Comparison of ENCODE assay signal across 38 cellular contexts in genomic region chr7:102931757-102932156, GRCh38. TPM values are rescaled to one million over a fixed set of nuclear protein-coding genes. Genes with fewer than 3 reads are reported as not detected.
"Had no signal": no experiment of that assay in that cellular context is flagged by ENCODE, and none has a peak within 500 bp of the region (broad histone marks: within the 10 kb centered on the region; RNA-seq: fewer than 3 reads in every experiment).

No MANE protein-coding gene starts in this region.

- H3K4me3 ChIP-seq: ascending aorta, cardiac muscle cell had no signal

- DNase-seq: activated B cell treated with CpG ODN at 0.5 μM for 24 hours; activated CD4-positive, alpha-beta memory T cell treated with anti-CD3 and anti-CD28 coated beads for 36 hours; activated CD4-positive, alpha-beta T cell treated with anti-CD3 and anti-CD28 coated beads for 4 hours; activated CD4-positive, alpha-beta T cell treated with anti-CD3 and anti-CD28 coated beads, Interleukin-2, amount 10 ng/mL, durations not matched to agents 24 days and 14 days; activated CD4-positive, alpha-beta T cell treated with anti-CD3 and anti-CD28 coated beads, Interleukin-2, amount 50 U/mL, for 1 hour; activated CD4-positive, alpha-beta T cell treated with anti-CD3 and anti-CD28 coated beads, Interleukin-2, amount 50 U/mL, for 4 hours; activated CD4-positive, CD25-positive, alpha-beta regulatory T cell treated with anti-CD3 and anti-CD28 coated beads, Interleukin-2, amount 50 U/mL, for 72 hours; activated CD8-positive, alpha-beta memory T cell treated with anti-CD3 and anti-CD28 coated beads for 24 hours; activated CD8-positive, alpha-beta memory T cell treated with anti-CD3 and anti-CD28 coated beads, Interleukin-2, amount 10 ng/mL, durations not matched to agents 7 days and 5 days; activated CD8-positive, alpha-beta memory T cell treated with anti-CD3 and anti-CD28 coated beads, Interleukin-2, amount 50 U/mL, for 48 hours; activated CD8-positive, alpha-beta T cell treated with anti-CD3 and anti-CD28 coated beads, Interleukin-2, amount 10 ng/mL, durations not matched to agents 7 days and 5 days; activated effector memory CD4-positive, alpha-beta T cell treated with Interleukin-2 at 50 U/mL for 16 hours; activated gamma-delta T cell; activated naive CD4-positive, alpha-beta T cell treated with anti-CD3 and anti-CD28 coated beads, Interleukin-2, amount 10 ng/mL, durations not matched to agents 7 days and 5 days; activated naive CD4-positive, alpha-beta T cell treated with Interleukin-2 at 50 U/mL for 16 hours; activated naive CD8-positive, alpha-beta T cell treated with anti-CD3 and anti-CD28 coated beads, Interleukin-2, amount 10 ng/mL, durations not matched to agents 7 days and 5 days; activated naive CD8-positive, alpha-beta T cell treated with anti-CD3 and anti-CD28 coated beads, Interleukin-2, amount 50 U/mL, for 24 hours; activated T-cell treated with anti-CD3 and anti-CD28 coated beads, Interleukin-2, amount 50 U/mL, for 24 hours; activated T-cell treated with anti-CD3 and anti-CD28 coated beads, Interleukin-2, amount 50 U/mL, for 48 hours; amygdala; anterior cingulate cortex; caudate nucleus; cerebellar nuclear complex; T-helper 1 cell; T-helper 2 cell; T-helper 9 cell had no signal

- H3K27ac Mint-ChIP-seq: activated B cell treated with CpG ODN at 0.5 μM for 24 hours; activated CD4-positive, alpha-beta memory T cell treated with anti-CD3 and anti-CD28 coated beads for 36 hours; activated CD4-positive, alpha-beta T cell treated with anti-CD3 and anti-CD28 coated beads, Interleukin-2, amount 10 ng/mL, durations not matched to agents 24 days and 14 days; activated CD8-positive, alpha-beta memory T cell treated with anti-CD3 and anti-CD28 coated beads, Interleukin-2, amount 10 ng/mL, durations not matched to agents 7 days and 5 days; activated CD8-positive, alpha-beta T cell treated with anti-CD3 and anti-CD28 coated beads, Interleukin-2, amount 10 ng/mL, durations not matched to agents 7 days and 5 days; activated naive CD4-positive, alpha-beta T cell treated with anti-CD3 and anti-CD28 coated beads, Interleukin-2, amount 10 ng/mL, durations not matched to agents 7 days and 5 days; activated naive CD4-positive, alpha-beta T cell treated with anti-CD3 and anti-CD28 coated beads, Interleukin-2, amount 50 U/mL, for 24 hours; activated naive CD8-positive, alpha-beta T cell; activated naive CD8-positive, alpha-beta T cell treated with anti-CD3 and anti-CD28 coated beads, Interleukin-2, amount 10 ng/mL, durations not matched to agents 7 days and 5 days; activated naive CD8-positive, alpha-beta T cell treated with anti-CD3 and anti-CD28 coated beads, Interleukin-2, amount 50 U/mL, for 24 hours; activated T-cell treated with anti-CD3 and anti-CD28 coated beads, Interleukin-2, amount 50 U/mL, for 24 hours; activated T-helper 2 cell treated with anti-CD3 and anti-CD28 coated beads, Interferon-gamma antibody, Interleukin-2, Interleukin-4, amounts not matched to agents 10 μg/mL and 5 μg/mL and 100 μg/mL, durations not matched to agents 14 hours and 24 hours and 36 hours; T-helper 1 cell treated with Interleukin-12 subunit alpha and Interleukin-12 subunit beta and Interleukin-4 antibody, amounts not matched to agents 30 μg/mL and 1 μg/mL, for 36 hours; T-helper 2 cell treated with Interferon-gamma antibody and Interleukin-4, amounts not matched to agents 5 μg/mL and 100 μg/mL, for 36 hours had no signal

- H3K4me3 Mint-ChIP-seq: activated B cell treated with CpG ODN at 0.5 μM for 24 hours; activated CD4-positive, alpha-beta memory T cell treated with anti-CD3 and anti-CD28 coated beads for 36 hours; activated CD4-positive, alpha-beta T cell treated with anti-CD3 and anti-CD28 coated beads, Interleukin-2, amount 10 ng/mL, durations not matched to agents 24 days and 14 days; activated CD8-positive, alpha-beta memory T cell treated with anti-CD3 and anti-CD28 coated beads, Interleukin-2, amount 10 ng/mL, durations not matched to agents 7 days and 5 days; activated CD8-positive, alpha-beta T cell treated with anti-CD3 and anti-CD28 coated beads, Interleukin-2, amount 10 ng/mL, durations not matched to agents 7 days and 5 days; activated naive CD4-positive, alpha-beta T cell treated with anti-CD3 and anti-CD28 coated beads, Interleukin-2, amount 10 ng/mL, durations not matched to agents 7 days and 5 days; activated naive CD4-positive, alpha-beta T cell treated with anti-CD3 and anti-CD28 coated beads, Interleukin-2, amount 50 U/mL, for 24 hours; activated naive CD8-positive, alpha-beta T cell; activated naive CD8-positive, alpha-beta T cell treated with anti-CD3 and anti-CD28 coated beads, Interleukin-2, amount 10 ng/mL, durations not matched to agents 7 days and 5 days; activated naive CD8-positive, alpha-beta T cell treated with anti-CD3 and anti-CD28 coated beads, Interleukin-2, amount 50 U/mL, for 24 hours; activated T-cell treated with anti-CD3 and anti-CD28 coated beads, Interleukin-2, amount 50 U/mL, for 24 hours; brain; central memory CD8-positive, alpha-beta T cell; T-helper 1 cell treated with Interleukin-12 subunit alpha and Interleukin-12 subunit beta and Interleukin-4 antibody, amounts not matched to agents 30 μg/mL and 1 μg/mL, for 36 hours; T-helper 2 cell treated with Interferon-gamma antibody and Interleukin-4, amounts not matched to agents 5 μg/mL and 100 μg/mL, for 36 hours had no signal

- FAIRE-seq: bronchial epithelial cell, TTC549 had no signal

- H3K4me1 Mint-ChIP-seq: activated B cell treated with CpG ODN at 0.5 μM for 24 hours; activated CD4-positive, alpha-beta T cell treated with anti-CD3 and anti-CD28 coated beads, Interleukin-2, amount 10 ng/mL, durations not matched to agents 24 days and 14 days; activated CD8-positive, alpha-beta memory T cell treated with anti-CD3 and anti-CD28 coated beads, Interleukin-2, amount 10 ng/mL, durations not matched to agents 7 days and 5 days; activated naive CD4-positive, alpha-beta T cell treated with anti-CD3 and anti-CD28 coated beads, Interleukin-2, amount 10 ng/mL, durations not matched to agents 7 days and 5 days; activated naive CD4-positive, alpha-beta T cell treated with anti-CD3 and anti-CD28 coated beads, Interleukin-2, amount 50 U/mL, for 24 hours; activated naive CD8-positive, alpha-beta T cell treated with anti-CD3 and anti-CD28 coated beads, Interleukin-2, amount 10 ng/mL, durations not matched to agents 7 days and 5 days; activated naive CD8-positive, alpha-beta T cell treated with anti-CD3 and anti-CD28 coated beads, Interleukin-2, amount 50 U/mL, for 24 hours; central memory CD8-positive, alpha-beta T cell had no signal

- H3K9me3 ChIP-seq: ascending aorta had no signal

- ATAC-seq: activated CD8-positive, alpha-beta memory T cell treated with anti-CD3 and anti-CD28 coated beads, Interleukin-2, amount 10 ng/mL, durations not matched to agents 7 days and 5 days; activated CD8-positive, alpha-beta T cell treated with anti-CD3 and anti-CD28 coated beads, Interleukin-2, amount 10 ng/mL, durations not matched to agents 7 days and 5 days; activated naive CD8-positive, alpha-beta T cell treated with anti-CD3 and anti-CD28 coated beads, Interleukin-2, amount 50 U/mL, for 24 hours had no signal

- H3K36me3 Mint-ChIP-seq: activated CD4-positive, alpha-beta memory T cell treated with anti-CD3 and anti-CD28 coated beads for 36 hours; activated CD8-positive, alpha-beta memory T cell treated with anti-CD3 and anti-CD28 coated beads, Interleukin-2, amount 10 ng/mL, durations not matched to agents 7 days and 5 days; activated naive CD4-positive, alpha-beta T cell treated with anti-CD3 and anti-CD28 coated beads, Interleukin-2, amount 10 ng/mL, durations not matched to agents 7 days and 5 days; activated naive CD4-positive, alpha-beta T cell treated with anti-CD3 and anti-CD28 coated beads, Interleukin-2, amount 50 U/mL, for 24 hours; activated naive CD8-positive, alpha-beta T cell; activated naive CD8-positive, alpha-beta T cell treated with anti-CD3 and anti-CD28 coated beads, Interleukin-2, amount 10 ng/mL, durations not matched to agents 7 days and 5 days; brain had no signal

- H3K27ac ChIP-seq: cardiac muscle cell, VCaP had no signal

- H3K27me3 ChIP-seq: ascending aorta, cardiac muscle cell had no signal

- H3K27me3 Mint-ChIP-seq: activated B cell treated with CpG ODN at 0.5 μM for 24 hours; activated CD4-positive, alpha-beta memory T cell treated with anti-CD3 and anti-CD28 coated beads for 36 hours; activated naive CD4-positive, alpha-beta T cell treated with anti-CD3 and anti-CD28 coated beads, Interleukin-2, amount 10 ng/mL, durations not matched to agents 7 days and 5 days; activated naive CD4-positive, alpha-beta T cell treated with anti-CD3 and anti-CD28 coated beads, Interleukin-2, amount 50 U/mL, for 24 hours; activated naive CD8-positive, alpha-beta T cell; activated naive CD8-positive, alpha-beta T cell treated with anti-CD3 and anti-CD28 coated beads, Interleukin-2, amount 10 ng/mL, durations not matched to agents 7 days and 5 days; activated naive CD8-positive, alpha-beta T cell treated with anti-CD3 and anti-CD28 coated beads, Interleukin-2, amount 50 U/mL, for 24 hours; activated T-cell treated with anti-CD3 and anti-CD28 coated beads, Interleukin-2, amount 50 U/mL, for 24 hours; central memory CD8-positive, alpha-beta T cell had no signal

- H3K36me3 ChIP-seq: ascending aorta, cardiac muscle cell had no signal

- H3K9me3 Mint-ChIP-seq: activated B cell treated with CpG ODN at 0.5 μM for 24 hours; activated CD4-positive, alpha-beta memory T cell treated with anti-CD3 and anti-CD28 coated beads for 36 hours; activated CD4-positive, alpha-beta T cell treated with anti-CD3 and anti-CD28 coated beads, Interleukin-2, amount 10 ng/mL, durations not matched to agents 24 days and 14 days; activated naive CD4-positive, alpha-beta T cell treated with anti-CD3 and anti-CD28 coated beads, Interleukin-2, amount 10 ng/mL, durations not matched to agents 7 days and 5 days; activated naive CD4-positive, alpha-beta T cell treated with anti-CD3 and anti-CD28 coated beads, Interleukin-2, amount 50 U/mL, for 24 hours; activated naive CD8-positive, alpha-beta T cell treated with anti-CD3 and anti-CD28 coated beads, Interleukin-2, amount 10 ng/mL, durations not matched to agents 7 days and 5 days; activated naive CD8-positive, alpha-beta T cell treated with anti-CD3 and anti-CD28 coated beads, Interleukin-2, amount 50 U/mL, for 24 hours; activated T-cell treated with anti-CD3 and anti-CD28 coated beads, Interleukin-2, amount 50 U/mL, for 24 hours; activated T-helper 2 cell treated with anti-CD3 and anti-CD28 coated beads, Interferon-gamma antibody, Interleukin-2, Interleukin-4, amounts not matched to agents 10 μg/mL and 5 μg/mL and 100 μg/mL, durations not matched to agents 14 hours and 24 hours and 36 hours; central memory CD8-positive, alpha-beta T cell; T-helper 1 cell treated with Interleukin-12 subunit alpha and Interleukin-12 subunit beta and Interleukin-4 antibody, amounts not matched to agents 30 μg/mL and 1 μg/mL, for 36 hours; T-helper 2 cell treated with Interferon-gamma antibody and Interleukin-4, amounts not matched to agents 5 μg/mL and 100 μg/mL, for 36 hours had no signal

RNA-seq across cellular contexts. Expression of gene LRRC17, which starts 19.0 kb away (rescaled TPM):
- total RNA-seq: activated CD4-positive, alpha-beta T cell treated with anti-CD3 and anti-CD28 coated beads, Interleukin-2, amount 10 ng/mL, durations not matched to agents 24 days and 14 days; activated CD8-positive, alpha-beta memory T cell treated with anti-CD3 and anti-CD28 coated beads, Interleukin-2, amount 10 ng/mL, durations not matched to agents 7 days and 5 days; activated naive CD8-positive, alpha-beta T cell treated with anti-CD3 and anti-CD28 coated beads, Interleukin-2, amount 10 ng/mL, durations not matched to agents 7 days and 5 days; activated T-helper 2 cell treated with anti-CD3 and anti-CD28 coated beads, Interferon-gamma antibody, Interleukin-2, Interleukin-4, amounts not matched to agents 10 μg/mL and 5 μg/mL and 100 μg/mL, durations not matched to agents 14 hours and 24 hours and 36 hours had no signal
